19 cellular contexts compared by ENCODE assay signal in genomic region chr5:143188083-143188482, GRCh38.
DNase-seq lines count a peak whose midpoint lies in the region; ATAC-seq and TF ChIP-seq lines count a peak whose summit lies in the region.
"Had no signal": no experiment of that assay in that cellular context is flagged by ENCODE, and none has a peak within 500 bp of the region (broad histone marks: within the 10 kb centered on the region; RNA-seq: fewer than 3 reads in every experiment).

No MANE protein-coding gene starts in this region.

- peaks cover 11% of the 10 kb centered on the region for H3F3A ChIP-seq in smooth muscle cell (ENCODE audit: low read depth)

- H3K9ac ChIP-seq in KMS-11 (peak overlapping the region; percentile 4; the same call in 1 of the 2 replicates), smooth muscle cell (ENCODE audit: low read depth) (no peak overlapping the region)

- H3K36me3 ChIP-seq in KMS-11 (ENCODE audit: insufficient read depth): no peaks in the 10 kb centered on the region
- H3K36me3 ChIP-seq in smooth muscle cell (ENCODE audit: low read depth): no peaks in the 10 kb centered on the region
- H3K36me3 ChIP-seq: HAP-1, SJCRH30 had no signal

- peak overlapping the region in 1 of 2 donors; percentile 63 for H3K4me3 Mint-ChIP-seq in activated T-cell treated with anti-CD3 and anti-CD28 coated beads, Interleukin-2, amount 50 U/mL, for 72 hours
- no peak overlapping the region for H3K4me3 Mint-ChIP-seq in activated T-cell treated with anti-CD3 and anti-CD28 coated beads, Interleukin-2, amount 50 U/mL, for 4 hours

- H3K4me1 ChIP-seq in KMS-11 (ENCODE audit: low read depth, poor library complexity, severe bottlenecking): peaks cover 100% of the 10 kb centered on the region
- H3K4me1 ChIP-seq in smooth muscle cell (ENCODE audit: low read depth): no peaks in the 10 kb centered on the region
- H3K4me1 ChIP-seq: HAP-1 had no signal

- peaks cover 54% of the 10 kb centered on the region for H3K4me1 Mint-ChIP-seq in activated T-cell treated with anti-CD3 and anti-CD28 coated beads, Interleukin-2, amount 50 U/mL, for 72 hours (ENCODE audit: low read depth)
- H3K4me1 Mint-ChIP-seq in activated T-cell treated with anti-CD3 and anti-CD28 coated beads, Interleukin-2, amount 50 U/mL, for 4 hours (ENCODE audit: low read depth): peaks cover 26% of the 10 kb centered on the region

- H3K27ac ChIP-seq in KMS-11 (peak overlapping the region; percentile 93), smooth muscle cell (ENCODE audit: low read depth) (peak overlapping the region; percentile 97)
- H3K27ac ChIP-seq: C4-2B, SJCRH30 had no signal

- H3K27me3 ChIP-seq in KMS-11 (ENCODE audit: insufficient read depth, low read depth): no peaks in the 10 kb centered on the region
- no peaks in the 10 kb centered on the region for H3K27me3 ChIP-seq in smooth muscle cell (ENCODE audit: low read depth)
- H3K27me3 ChIP-seq: SJCRH30 had no signal

- peak overlapping the region; percentile 70 for H3K4me2 ChIP-seq in KMS-11
- no peak overlapping the region for H3K4me2 ChIP-seq in smooth muscle cell

- H3K9me3 Mint-ChIP-seq in activated T-cell treated with anti-CD3 and anti-CD28 coated beads, Interleukin-2, amount 50 U/mL, for 72 hours: peaks cover 3 to 8% of the 10 kb centered on the region in 2 donors
- H3K9me3 Mint-ChIP-seq in activated T-cell treated with anti-CD3 and anti-CD28 coated beads, Interleukin-2, amount 50 U/mL, for 4 hours: peaks cover 10% of the 10 kb centered on the region

- peaks cover 5 to 12% of the 10 kb centered on the region in 2 donors for H3K36me3 Mint-ChIP-seq in activated T-cell treated with anti-CD3 and anti-CD28 coated beads, Interleukin-2, amount 50 U/mL, for 72 hours (ENCODE audit: insufficient read depth in 2 of 2)
- peaks cover 12% of the 10 kb centered on the region for H3K36me3 Mint-ChIP-seq in activated T-cell treated with anti-CD3 and anti-CD28 coated beads, Interleukin-2, amount 50 U/mL, for 4 hours (ENCODE audit: insufficient read depth)

- H3K4me3 ChIP-seq in GM12865 (ENCODE audit: low read depth, low read length) (no peak overlapping the region), KMS-11 (IDR thresholded peaks at IDR 0.05; ENCODE audit: insufficient read depth, low read depth, low read length) (no peak overlapping the region), smooth muscle cell (no peak overlapping the region)
- H3K4me3 ChIP-seq: HAP-1, SJCRH30 had no signal

- no peaks in the 10 kb centered on the region for H3K27me3 Mint-ChIP-seq in activated T-cell treated with anti-CD3 and anti-CD28 coated beads, Interleukin-2, amount 50 U/mL, for 72 hours (ENCODE audit: low read depth)
- H3K27me3 Mint-ChIP-seq in activated T-cell treated with anti-CD3 and anti-CD28 coated beads, Interleukin-2, amount 50 U/mL, for 4 hours (ENCODE audit: low read depth): no peaks in the 10 kb centered on the region

- H2AFZ ChIP-seq in KMS-11 (ENCODE audit: low read depth) (no peak overlapping the region), smooth muscle cell (ENCODE audit: low read depth) (no peak overlapping the region)

- 93% methylated on average over 2 of the region's 2 CpGs for WGBS in smooth muscle cell (ENCODE audit: low lambda C conversion rate)

- peak overlapping the region; percentile 88 for H3K27ac Mint-ChIP-seq in activated T-cell treated with anti-CD3 and anti-CD28 coated beads, Interleukin-2, amount 50 U/mL, for 72 hours

- H3K79me2 ChIP-seq in KMS-11 (ENCODE audit: insufficient read depth, low read depth) (no peaks in the 10 kb centered on the region), smooth muscle cell (ENCODE audit: low read depth) (no peaks in the 10 kb centered on the region)

- no peaks in the 10 kb centered on the region for H3K9me3 ChIP-seq in smooth muscle cell (replicated peaks; ENCODE audit: low read depth)
- H3K9me3 ChIP-seq: HAP-1 had no signal

- ATAC-seq in activated T-cell treated with anti-CD3 and anti-CD28 coated beads, Interleukin-2, amount 50 U/mL, for 72 hours (replicated peaks in 1 of 2): peak; percentile 19 to 38
- no peak for ATAC-seq in activated T-cell treated with anti-CD3 and anti-CD28 coated beads, Interleukin-2, amount 50 U/mL, for 4 hours
- ATAC-seq in GM18868 (IDR thresholded peaks at IDR 0.05; ENCODE audit: unreplicated experiment) (no peak), GM19397 (IDR thresholded peaks at IDR 0.05; ENCODE audit: unreplicated experiment) (no peak)
- ATAC-seq: Panc1 had no signal

- H4K20me1 ChIP-seq in KMS-11 (ENCODE audit: insufficient read depth): no peaks in the 10 kb centered on the region
- H4K20me1 ChIP-seq in smooth muscle cell (ENCODE audit: low read depth): no peaks in the 10 kb centered on the region

- TF ChIP-seq CTCF in GM12865 (IDR thresholded peaks at IDR 0.05; ENCODE audit: insufficient read depth, low read depth, low read length, missing control alignments) (no peak), KMS-11 (conservative IDR thresholded peaks at IDR 0.05; ENCODE audit: low read depth, low read length) (no peak), smooth muscle cell (IDR thresholded peaks at IDR 0.05; ENCODE audit: borderline replicate concordance, insufficient read depth, poor library complexity, severe bottlenecking) (no peak)

- no peak for DNase-seq in activated T-cell treated with anti-CD3 and anti-CD28 coated beads, Interleukin-2, amount 50 U/mL, for 72 hours
- DNase-seq in activated T-cell treated with anti-CD3 and anti-CD28 coated beads, Interleukin-2, amount 50 U/mL, for 4 hours: no peak
- DNase-seq in GM12865 (ENCODE audit: low read depth) (peak; percentile 46), smooth muscle cell (lab: John Stamatoyannopoulos, UW; ENCODE audit: unreplicated experiment) (no peak)
- DNase-seq: ACHN, AML-193, DMS79 treated with DMSO at 0.1 percent for 48 hours, NCI-H1105, NCI-H2081, NCI-H2171 treated with DMSO at 0.1 percent for 48 hours, NCI-H446, NCI-H69, SJCRH30 had no signal

Comparison
In these comparisons a context has a peak if more than half of its experiments do, and no peak if none do; other contexts are left out.
1. ATAC-seq: peak in activated T-cell treated with anti-CD3 and anti-CD28 coated beads, Interleukin-2, amount 50 U/mL, for 72 hours (2 of 2); none in activated T-cell treated with anti-CD3 and anti-CD28 coated beads, Interleukin-2, amount 50 U/mL, for 4 hours (0 of 2), GM18868 (single experiment) and GM19397 (single experiment).